Comparison of ENCODE assay signal across 8 cellular contexts in the genomic region with DNA sequence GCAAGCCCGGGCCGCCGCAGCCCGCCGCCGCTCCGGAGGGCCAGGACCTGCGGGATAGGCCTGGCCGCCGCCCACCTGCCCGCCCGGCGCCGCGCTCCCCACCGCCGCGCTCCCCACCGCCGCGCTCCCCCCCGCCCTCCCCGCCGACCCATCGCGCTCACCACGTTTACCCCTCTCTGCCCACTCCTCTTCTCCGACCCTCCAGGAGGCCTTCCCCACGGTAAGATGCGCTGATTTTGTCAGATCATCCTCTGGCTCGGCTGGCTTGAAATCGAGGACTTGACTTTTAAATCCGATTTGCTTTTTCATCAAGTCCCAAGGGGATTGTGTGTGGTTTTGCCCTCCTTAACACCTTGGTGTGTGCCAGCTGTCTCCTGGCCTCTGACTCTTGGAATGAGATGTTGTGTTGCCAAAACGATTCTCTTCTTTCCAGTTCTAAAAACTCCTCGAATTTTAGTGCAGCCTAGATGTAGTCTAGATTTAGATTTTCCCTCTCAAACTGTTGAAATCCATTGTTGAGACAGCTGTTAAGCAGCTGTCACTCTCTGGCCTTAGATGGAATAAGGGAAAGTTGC. TPM values are rescaled to one million over a fixed set of nuclear protein-coding genes. Genes with fewer than 3 reads are reported as not detected.
DNase-seq lines count a peak whose midpoint lies in the region; ATAC-seq and TF ChIP-seq lines count a peak whose summit lies in the region.

No MANE protein-coding gene starts in this region.

- no peak for TF ChIP-seq POLR2A in heart left ventricle (IDR thresholded peaks at IDR 0.05)

- H3K4me3 Mint-ChIP-seq in T-cell: peak overlapping the region; percentile 91 to 99 (median 99)

- no peaks in the 10 kb centered on the region for H3K9me3 Mint-ChIP-seq in T-cell

- H3K4me3 ChIP-seq in heart left ventricle: peak overlapping the region; percentile 63 to 96 (median 90)
- H3K4me3 ChIP-seq in fibroblast of the aortic adventitia (ENCODE audit: low read depth, low read length): peak overlapping the region; percentile 93
- H3K4me3 ChIP-seq in rectal smooth muscle tissue (ENCODE audit: low read length): peak overlapping the region; percentile 97

- peak overlapping the region; percentile 49 for H3K9ac ChIP-seq in rectal smooth muscle tissue (ENCODE audit: low read length)

- no peaks in the 10 kb centered on the region for H3K9me3 ChIP-seq in heart left ventricle

- peaks cover 0 to 22% (median 16%) of the 10 kb centered on the region in 12 donors for H3K4me1 ChIP-seq in heart left ventricle
- H3K4me1 ChIP-seq in rectal smooth muscle tissue (ENCODE audit: control insufficient read depth, insufficient read depth, low read length): peaks cover 10% of the 10 kb centered on the region

- intact Hi-C loops in heart left ventricle (cut with DNase I) (loop anchor here in 3 of 10 donors (5.0 to 10.0 kb wide), 3 partner anchors 93 to 519 kb away; partner anchors contain the start of gene TYW1B (in 1 of the 3)), left ventricle myocardium superior (cut with micrococcal nuclease) (no loop called here), posterior vena cava (cut with DNase I) (no loop called here)

- ATAC-seq in heart left ventricle: no peak
- ATAC-seq in left ventricle myocardium superior: no peak
- peak; percentile 8 to 39 (median 34) for ATAC-seq in T-cell (replicated peaks in 1 of 4)
- no peak for ATAC-seq in HG02798 (IDR thresholded peaks at IDR 0.05; ENCODE audit: poor library complexity, unreplicated experiment)

- H3K4me1 Mint-ChIP-seq in T-cell: peaks cover 38 to 44% (median 41%) of the 10 kb centered on the region in 3 donors

- WGBS in heart left ventricle, 4 donors: 0 to 1% (median 1%) methylated on average over 9 to 35 of the region's 35 CpGs

- no peaks in the 10 kb centered on the region for H3K27me3 Mint-ChIP-seq in T-cell

- H3K27ac Mint-ChIP-seq in T-cell: peak overlapping the region; percentile 89 to 91

- H3K27me3 ChIP-seq in heart left ventricle (no peaks in the 10 kb centered on the region), rectal smooth muscle tissue (ENCODE audit: control insufficient read depth, insufficient read depth, low read length) (no peaks in the 10 kb centered on the region)

- H3K27ac ChIP-seq in heart left ventricle (peak overlapping the region; percentile 68 to 95 (median 90)), rectal smooth muscle tissue (ENCODE audit: low read depth, low read length) (peak overlapping the region; percentile 93)

- TF ChIP-seq CTCF in heart left ventricle (IDR thresholded peaks at IDR 0.05) (no peak), fibroblast of the aortic adventitia (IDR thresholded peaks at IDR 0.05; ENCODE audit: insufficient read depth, low read length) (no peak)

- CTCF ChIA-PET in T-cell (lab: Charles Lee): no interaction called here

- POLR2A ChIA-PET in T-cell (lab: Charles Lee): no interaction called here

- DNase-seq in heart left ventricle (no peak), left ventricle myocardium superior (no peak), T-cell (peak in 1 of 34 experiments; percentile 2), fibroblast of the aortic adventitia (ENCODE audit: low read depth) (peak; percentile 42), EL (no peak), posterior vena cava (ENCODE audit: low spot score) (no peak)

- H3K36me3 Mint-ChIP-seq in T-cell: peaks cover 42% of the 10 kb centered on the region

- H3K36me3 ChIP-seq in heart left ventricle (peaks cover 0 to 49% (median 44%) of the 10 kb centered on the region in 9 donors), rectal smooth muscle tissue (ENCODE audit: control insufficient read depth, insufficient read depth, low read length) (peaks cover 9% of the 10 kb centered on the region)

RNA-seq across cellular contexts. Expression of gene POM121, which starts 0.7 kb away (rescaled TPM):
- total RNA-seq in heart left ventricle (10 to 100 TPM; 10.9 to 23.2 (median 16.1) TPM), left ventricle myocardium superior (16.9 TPM), T-cell (10 to 100 TPM; 58.4 to 68.6 (median 65.9) TPM), fibroblast of the aortic adventitia (ENCODE audit: low replicate concordance) (6.3 and 12.2 TPM in 2 replicates), posterior vena cava (10 to 100 TPM; 25.0 to 25.8 TPM)
- 10 to 100 TPM in 1 of 2 donors, 1 to 10 TPM in 1; 8.3 to 16.8 TPM for polyA plus RNA-seq in heart left ventricle

RNA-seq across cellular contexts. Expression of gene TRIM74, which starts 43.6 kb away (rescaled TPM):
- 1 to 10 TPM in 1 of 9 donors, under 1 TPM in 2, not detected in 6; 0.40 to 1.7 (median 0.64) TPM for total RNA-seq in heart left ventricle
- polyA plus RNA-seq in heart left ventricle: under 1 TPM; 0.06 to 0.46 TPM
- 0.35 TPM for total RNA-seq in left ventricle myocardium superior
- total RNA-seq in T-cell: 1 to 10 TPM; 2.7 to 8.3 (median 5.5) TPM
- not detected in 2 replicates for total RNA-seq in fibroblast of the aortic adventitia (ENCODE audit: low replicate concordance)
- total RNA-seq in posterior vena cava: under 1 TPM in 1 of 2 donors, not detected in 1; 0.33 TPM

Comparison
In these comparisons a context has a peak if more than half of its experiments do, and no peak if none do; other contexts are left out.
1. ATAC-seq: peak in T-cell (4 of 4); none in heart left ventricle (0 of 4), left ventricle myocardium superior (single experiment) and HG02798 (single experiment).
2. Peak in every context shown above with its lines, with median percentiles within 50 percentile points of each other: H3K4me3 ChIP-seq.